Comparison of ENCODE assay signal across 7 cellular contexts in the genomic region with DNA sequence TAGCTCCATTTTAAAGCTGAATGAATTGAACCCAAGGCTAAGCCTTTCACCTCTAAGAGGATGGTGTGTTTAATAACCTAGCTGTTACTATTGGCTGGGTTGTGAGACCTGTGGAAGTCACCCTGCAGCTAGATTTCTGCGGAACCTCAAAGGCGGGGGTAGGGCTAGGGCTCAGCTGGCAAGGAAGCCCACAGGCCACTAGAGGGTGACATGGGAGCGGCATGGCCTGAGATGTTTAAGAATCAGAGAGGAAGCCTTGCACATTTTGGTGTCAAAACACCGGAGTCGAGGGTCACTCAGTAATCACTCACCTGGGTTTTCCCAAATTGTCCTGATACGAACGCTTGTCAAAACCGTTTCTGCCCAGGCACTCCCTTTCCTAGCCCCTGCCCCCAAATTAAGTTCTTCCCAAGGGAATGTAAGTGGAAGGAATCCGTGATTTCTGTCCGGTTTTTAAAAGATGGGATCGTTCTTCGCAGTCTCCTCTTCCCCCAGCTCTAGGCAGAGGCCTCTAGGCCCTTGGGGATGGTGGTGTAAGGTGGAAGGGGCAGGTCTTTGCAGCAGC. TPM values are rescaled to one million over a fixed set of nuclear protein-coding genes. Genes with fewer than 3 reads are reported as not detected.
DNase-seq lines count a peak whose midpoint lies in the region; ATAC-seq and TF ChIP-seq lines count a peak whose summit lies in the region.

No MANE protein-coding gene starts in this region.

- no peak for ATAC-seq in HG03378 (IDR thresholded peaks at IDR 0.05; ENCODE audit: unreplicated experiment)

- H3K4me2 ChIP-seq in MM.1S (ENCODE audit: low read depth, low read length): no peak overlapping the region

- no peak overlapping the region for H3K27ac ChIP-seq in MM.1S (ENCODE audit: low read length)
- H3K27ac ChIP-seq in effector memory CD4-positive, alpha-beta T cell (ENCODE audit: insufficient read depth, low read length, poor library complexity, severe bottlenecking): no peak overlapping the region
- no peak overlapping the region for H3K27ac ChIP-seq in vagina

- H3F3A ChIP-seq in MM.1S (ENCODE audit: insufficient read depth, low read length): no peaks in the 10 kb centered on the region

- no peak overlapping the region for H3K9ac ChIP-seq in MM.1S (ENCODE audit: low read length)

- peaks cover 29% of the 10 kb centered on the region for H3K79me2 ChIP-seq in MM.1S (ENCODE audit: low read length)

- H3K9me3 ChIP-seq in MM.1S (replicated peaks; ENCODE audit: insufficient read depth, low read length) (no peaks in the 10 kb centered on the region), vagina (no peaks in the 10 kb centered on the region)
- H3K9me3 ChIP-seq in effector memory CD4-positive, alpha-beta T cell (ENCODE audit: control insufficient read depth, low read length): no peaks in the 10 kb centered on the region

- no peaks in the 10 kb centered on the region for H3K27me3 ChIP-seq in MM.1S (replicated peaks; ENCODE audit: insufficient read depth, low read length)
- no peaks in the 10 kb centered on the region for H3K27me3 ChIP-seq in effector memory CD4-positive, alpha-beta T cell (replicated peaks; ENCODE audit: control insufficient read depth, insufficient read depth, low read length, poor library complexity, severe bottlenecking)
- H3K27me3 ChIP-seq in vagina: no peaks in the 10 kb centered on the region

- H3K4me1 ChIP-seq in MM.1S (ENCODE audit: low read length) (peaks cover 2% of the 10 kb centered on the region; the same call in 1 of the 2 replicates), vagina (peaks cover 22% of the 10 kb centered on the region)
- peaks cover 22% of the 10 kb centered on the region for H3K4me1 ChIP-seq in effector memory CD4-positive, alpha-beta T cell (ENCODE audit: control insufficient read depth, insufficient read depth, low read length, poor library complexity, severe bottlenecking)

- no peaks in the 10 kb centered on the region for H4K20me1 ChIP-seq in MM.1S (ENCODE audit: insufficient read depth, low read length)

- no peak for TF ChIP-seq POLR2A in vagina (IDR thresholded peaks at IDR 0.05)

- intact Hi-C loops in vagina (cut with DNase I): no loop called here

- no peaks in the 10 kb centered on the region for H3K9me2 ChIP-seq in MM.1S (replicated peaks; ENCODE audit: insufficient read depth, low read length)

- peaks cover 11% of the 10 kb centered on the region for H3K36me3 Mint-ChIP-seq in activated CD4-positive, alpha-beta T cell treated with anti-CD3 and anti-CD28 coated beads, Interleukin-2, amount 10 ng/mL, durations not matched to agents 7 days and 5 days (ENCODE audit: low read depth)
- no peaks in the 10 kb centered on the region for H3K36me3 Mint-ChIP-seq in osteocyte (ENCODE audit: unreplicated experiment)

- TF ChIP-seq CTCF in MM.1S (IDR thresholded peaks at IDR 0.05; ENCODE audit: low read length) (peak; percentile 57), osteocyte (IDR thresholded peaks at IDR 0.05) (peak; percentile 53), vagina (IDR thresholded peaks at IDR 0.05) (no peak)

- H3K27ac Mint-ChIP-seq in activated CD4-positive, alpha-beta T cell treated with anti-CD3 and anti-CD28 coated beads, Interleukin-2, amount 10 ng/mL, durations not matched to agents 7 days and 5 days: no peak overlapping the region
- peak overlapping the region; percentile 25 for H3K27ac Mint-ChIP-seq in osteocyte (ENCODE audit: unreplicated experiment)

- H3K36me3 ChIP-seq in MM.1S (replicated peaks; ENCODE audit: insufficient read depth, low read length) (no peaks in the 10 kb centered on the region), vagina (no peaks in the 10 kb centered on the region)
- no peaks in the 10 kb centered on the region for H3K36me3 ChIP-seq in effector memory CD4-positive, alpha-beta T cell (ENCODE audit: control insufficient read depth, insufficient read depth, low read length)

- no peak overlapping the region for H2AFZ ChIP-seq in MM.1S (ENCODE audit: low read length)

- H3K4me1 Mint-ChIP-seq in activated CD4-positive, alpha-beta T cell treated with anti-CD3 and anti-CD28 coated beads, Interleukin-2, amount 10 ng/mL, durations not matched to agents 7 days and 5 days: peaks cover 31% of the 10 kb centered on the region
- H3K4me1 Mint-ChIP-seq in osteocyte (ENCODE audit: unreplicated experiment): peaks cover 27% of the 10 kb centered on the region

- POLR2A ChIA-PET in activated CD4-positive, alpha-beta T cell treated with anti-CD3 and anti-CD28 coated beads, Interleukin-2, amount 10 ng/mL, durations not matched to agents 7 days and 5 days (lab: Charles Lee): no interaction called here

- peak; percentile 31 for DNase-seq in GF-D8 (lab: John Stamatoyannopoulos, UW)
- peak; percentile 52 for DNase-seq in MM.1S
- DNase-seq in activated CD4-positive, alpha-beta T cell treated with anti-CD3 and anti-CD28 coated beads, Interleukin-2, amount 10 ng/mL, durations not matched to agents 7 days and 5 days: peak; percentile 78
- DNase-seq in effector memory CD4-positive, alpha-beta T cell: peak in 2 of 3 donors; percentile 12 to 23
- DNase-seq in osteocyte (ENCODE audit: extremely low spot score, unreplicated experiment): no peak
- DNase-seq in vagina (ENCODE audit: extremely low spot score in 2 of 2): no peak

- H3K4me3 ChIP-seq in MM.1S (ENCODE audit: low read length) (no peak overlapping the region), vagina (no peak overlapping the region)
- H3K4me3 ChIP-seq in effector memory CD4-positive, alpha-beta T cell (ENCODE audit: insufficient read depth, low read depth, low read length, poor library complexity, severe bottlenecking): no peak overlapping the region

- CTCF ChIA-PET in activated CD4-positive, alpha-beta T cell treated with anti-CD3 and anti-CD28 coated beads, Interleukin-2, amount 10 ng/mL, durations not matched to agents 7 days and 5 days (lab: Charles Lee): interaction anchor here (0.6 to 5.3 kb wide), 9 partner anchors 8 to 258 kb away, joined by 3 to 23 read pairs (median 3); no protein-coding TSS in a partner anchor

- no peaks in the 10 kb centered on the region for H3K9me3 Mint-ChIP-seq in activated CD4-positive, alpha-beta T cell treated with anti-CD3 and anti-CD28 coated beads, Interleukin-2, amount 10 ng/mL, durations not matched to agents 7 days and 5 days
- no peaks in the 10 kb centered on the region for H3K9me3 Mint-ChIP-seq in osteocyte (ENCODE audit: unreplicated experiment)

- H3K27me3 Mint-ChIP-seq in activated CD4-positive, alpha-beta T cell treated with anti-CD3 and anti-CD28 coated beads, Interleukin-2, amount 10 ng/mL, durations not matched to agents 7 days and 5 days: peaks cover 3% of the 10 kb centered on the region
- H3K27me3 Mint-ChIP-seq in osteocyte (ENCODE audit: unreplicated experiment): peaks cover 9% of the 10 kb centered on the region

- H3K4me3 Mint-ChIP-seq in activated CD4-positive, alpha-beta T cell treated with anti-CD3 and anti-CD28 coated beads, Interleukin-2, amount 10 ng/mL, durations not matched to agents 7 days and 5 days: no peak overlapping the region
- H3K4me3 Mint-ChIP-seq in osteocyte (ENCODE audit: unreplicated experiment): no peak overlapping the region

RNA-seq across cellular contexts. Expression of gene ACAD9, which starts 3.8 kb away (rescaled TPM):
- 10 to 100 TPM; 74.7 to 77.4 TPM for total RNA-seq in activated CD4-positive, alpha-beta T cell treated with anti-CD3 and anti-CD28 coated beads, Interleukin-2, amount 10 ng/mL, durations not matched to agents 7 days and 5 days
- 45.4 and 50.8 TPM in 2 replicates for total RNA-seq in osteocyte
- total RNA-seq in vagina: 43.0 TPM

Comparison
In these comparisons a context has a peak if more than half of its experiments do, and no peak if none do; other contexts are left out.
1. DNase-seq: peak in GF-D8 (single experiment), MM.1S (single experiment), activated CD4-positive, alpha-beta T cell treated with anti-CD3 and anti-CD28 coated beads, Interleukin-2, amount 10 ng/mL, durations not matched to agents 7 days and 5 days (single experiment) and effector memory CD4-positive, alpha-beta T cell (2 of 3); none in osteocyte (single experiment) and vagina (0 of 2).
2. CTCF ChIP-seq: peak in MM.1S (single experiment) and osteocyte (single experiment); none in vagina (0 of 3).